Comparison of ENCODE assay signal across 16 cellular contexts in genomic region chr4:128244379-128244778, GRCh38. TPM values are rescaled to one million over a fixed set of nuclear protein-coding genes. Genes with fewer than 3 reads are reported as not detected.
DNase-seq lines count a peak whose midpoint lies in the region; ATAC-seq and TF ChIP-seq lines count a peak whose summit lies in the region.
"Had no signal": no experiment of that assay in that cellular context is flagged by ENCODE, and none has a peak within 500 bp of the region (broad histone marks: within the 10 kb centered on the region; RNA-seq: fewer than 3 reads in every experiment).

No MANE protein-coding gene starts in this region.

- peaks cover 18% of the 10 kb centered on the region for H3K4me1 ChIP-seq in GM23248 (ENCODE audit: insufficient read depth)
- H3K4me1 ChIP-seq: Caco-2, Peyer's patch had no signal

- no peak overlapping the region for H3K9ac ChIP-seq in GM23248

- H3K27ac ChIP-seq in GM23248, result no peak overlapping the region
- H3K27ac ChIP-seq: Peyer's patch, SJCRH30 had no signal

- no peaks in the 10 kb centered on the region for H3K27me3 ChIP-seq in GM23248 (replicated peaks; ENCODE audit: insufficient read depth)
- H3K27me3 ChIP-seq: Peyer's patch, SJCRH30 had no signal

- no peaks in the 10 kb centered on the region for H3K9me3 ChIP-seq in GM23248 (ENCODE audit: low read depth)
- H3K9me3 ChIP-seq: Peyer's patch had no signal

- H3K36me3 Mint-ChIP-seq in activated T-helper 2 cell treated with anti-CD3 and anti-CD28 coated beads, Interferon-gamma antibody, Interleukin-2, Interleukin-4, amounts not matched to agents 10 μg/mL and 5 μg/mL and 100 μg/mL, durations not matched to agents 14 hours and 24 hours and 36 hours (ENCODE audit: low read depth), result no peaks in the 10 kb centered on the region

- H3K4me3 ChIP-seq in GM23248, result no peak overlapping the region
- no peak overlapping the region for H3K4me3 ChIP-seq in fibroblast of mammary gland (ENCODE audit: control insufficient read depth, low read depth, low read length)
- H3K4me3 ChIP-seq: Peyer's patch, SJCRH30 had no signal

- no peak overlapping the region for H3K27ac Mint-ChIP-seq in activated T-helper 2 cell treated with anti-CD3 and anti-CD28 coated beads, Interferon-gamma antibody, Interleukin-2, Interleukin-4, amounts not matched to agents 10 μg/mL and 5 μg/mL and 100 μg/mL, durations not matched to agents 14 hours and 24 hours and 36 hours

- peaks cover 20% of the 10 kb centered on the region; the same call in 1 of the 2 replicates for H3F3A ChIP-seq in GM23248 (ENCODE audit: insufficient read depth)

- no peaks in the 10 kb centered on the region for H4K20me1 ChIP-seq in GM23248 (ENCODE audit: insufficient read depth)

- H2AFZ ChIP-seq in GM23248, result peak overlapping the region; percentile 34; the same call in 1 of the 2 replicates

- no peaks in the 10 kb centered on the region for H3K9me2 ChIP-seq in GM23248 (ENCODE audit: insufficient read depth)

- ATAC-seq in GM18502 (IDR thresholded peaks at IDR 0.05; ENCODE audit: poor library complexity, unreplicated experiment) (no peak), HG03571 (IDR thresholded peaks at IDR 0.05; ENCODE audit: unreplicated experiment) (no peak)

- no peaks in the 10 kb centered on the region for H3K79me2 ChIP-seq in GM23248 (ENCODE audit: insufficient read depth)

- H3K27me3 Mint-ChIP-seq in activated T-helper 2 cell treated with anti-CD3 and anti-CD28 coated beads, Interferon-gamma antibody, Interleukin-2, Interleukin-4, amounts not matched to agents 10 μg/mL and 5 μg/mL and 100 μg/mL, durations not matched to agents 14 hours and 24 hours and 36 hours (ENCODE audit: low read depth), result peaks cover 2% of the 10 kb centered on the region

- H3K4me1 Mint-ChIP-seq in activated T-helper 2 cell treated with anti-CD3 and anti-CD28 coated beads, Interferon-gamma antibody, Interleukin-2, Interleukin-4, amounts not matched to agents 10 μg/mL and 5 μg/mL and 100 μg/mL, durations not matched to agents 14 hours and 24 hours and 36 hours (ENCODE audit: low read depth), result no peaks in the 10 kb centered on the region

- 61 to 78% methylated on average over 2 of the region's 2 CpGs for WGBS in GM23248 (ENCODE audit: low coverage in 1 of 2, low lambda C conversion rate in 2 of 2, missing lambda C conversion rate in 2 of 2), 2 experiments

- no peak overlapping the region for H3K4me2 ChIP-seq in GM23248 (ENCODE audit: unreplicated experiment)

- H3K36me3 ChIP-seq in GM23248 (ENCODE audit: low read depth), result no peaks in the 10 kb centered on the region
- H3K36me3 ChIP-seq: Peyer's patch, SJCRH30 had no signal

- TF ChIP-seq CTCF in fibroblast of mammary gland (conservative IDR thresholded peaks at IDR 0.05; ENCODE audit: control insufficient read depth, insufficient read depth, low read depth, low read length), result no peak

- in situ Hi-C loops in GM23248 (cut with MboI), result no loop called here

- intact Hi-C loops in activated T-helper 2 cell treated with anti-CD3 and anti-CD28 coated beads, Interferon-gamma antibody, Interleukin-2, Interleukin-4, amounts not matched to agents 10 μg/mL and 5 μg/mL and 100 μg/mL, durations not matched to agents 14 hours and 24 hours and 36 hours (cut with micrococcal nuclease), result no loop called here

- DNase-seq in AG08395 (ENCODE audit: low spot score) (peak; percentile 38), GM23248 (peak; percentile 75), amniotic epithelial cell (ENCODE audit: low read depth) (peak; percentile 23), fibroblast of mammary gland (ENCODE audit: low read depth) (peak; percentile 64), NCI-H1105 (lab: John Stamatoyannopoulos, UW) (no peak)
- DNase-seq in activated T-helper 2 cell treated with anti-CD3 and anti-CD28 coated beads, Interferon-gamma antibody, Interleukin-2, Interleukin-4, amounts not matched to agents 10 μg/mL and 5 μg/mL and 100 μg/mL, durations not matched to agents 14 hours and 24 hours and 36 hours (ENCODE audit: low spot score), result no peak
- DNase-seq: AML-193, Caco-2, DMS53, NCI-H2029, NCI-H2171 treated with DMSO at 0.1 percent for 48 hours, NCI-H510A, Peyer's patch, SJCRH30 had no signal

- no peak overlapping the region for H3K4me3 Mint-ChIP-seq in activated T-helper 2 cell treated with anti-CD3 and anti-CD28 coated beads, Interferon-gamma antibody, Interleukin-2, Interleukin-4, amounts not matched to agents 10 μg/mL and 5 μg/mL and 100 μg/mL, durations not matched to agents 14 hours and 24 hours and 36 hours (ENCODE audit: low read depth)

- H3K9me3 Mint-ChIP-seq in activated T-helper 2 cell treated with anti-CD3 and anti-CD28 coated beads, Interferon-gamma antibody, Interleukin-2, Interleukin-4, amounts not matched to agents 10 μg/mL and 5 μg/mL and 100 μg/mL, durations not matched to agents 14 hours and 24 hours and 36 hours, result peaks cover 15% of the 10 kb centered on the region

RNA-seq across cellular contexts. Expression of gene PGRMC2, which starts 43.2 kb away (rescaled TPM):
- total RNA-seq in GM23248 (2014; rRNA removed; shearing (Covaris generic)), result 97.4 and 117 TPM in 2 replicates
- polyA plus RNA-seq in GM23248 (2016; fragmentation: Nextera tagmentation; extraction: Ambion mirVana), result 173 and 186 TPM in 2 replicates
- total RNA-seq in activated T-helper 2 cell treated with anti-CD3 and anti-CD28 coated beads, Interferon-gamma antibody, Interleukin-2, Interleukin-4, amounts not matched to agents 10 μg/mL and 5 μg/mL and 100 μg/mL, durations not matched to agents 14 hours and 24 hours and 36 hours, result 45.0 and 47.2 TPM in 2 replicates

Comparison
In these comparisons a context has a peak if more than half of its experiments do, and no peak if none do; other contexts are left out.
1. DNase-seq: peak in AG08395 (single experiment), GM23248 (single experiment), amniotic epithelial cell (single experiment) and fibroblast of mammary gland (single experiment); none in NCI-H1105 (single experiment) and activated T-helper 2 cell treated with anti-CD3 and anti-CD28 coated beads, Interferon-gamma antibody, Interleukin-2, Interleukin-4, amounts not matched to agents 10 μg/mL and 5 μg/mL and 100 μg/mL, durations not matched to agents 14 hours and 24 hours and 36 hours (single experiment).